8 cellular contexts compared by ENCODE assay signal in the genomic region with DNA sequence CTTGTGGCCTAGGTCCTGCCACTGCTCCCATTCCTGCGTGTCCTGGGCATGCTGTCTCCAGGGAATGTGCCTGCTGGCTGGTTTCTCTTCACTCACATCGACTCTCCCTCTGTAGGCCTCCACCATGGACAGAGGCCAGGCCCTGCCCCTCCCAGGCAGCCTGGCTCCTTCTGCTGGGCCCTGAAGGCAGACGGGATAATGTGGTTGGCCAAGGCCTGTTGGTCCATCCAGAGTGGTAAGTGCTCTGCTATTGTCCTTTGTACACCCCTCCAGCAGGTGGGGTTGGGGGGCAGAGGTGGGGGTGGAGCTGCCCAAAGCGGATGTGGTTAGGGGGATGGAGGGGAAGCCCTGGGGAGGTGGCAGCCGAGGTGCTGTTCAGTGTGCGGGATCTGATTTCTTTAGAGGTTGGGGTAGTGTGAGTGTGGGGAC.
DNase-seq lines count a peak whose midpoint lies in the region; ATAC-seq and TF ChIP-seq lines count a peak whose summit lies in the region.

No MANE protein-coding gene starts in this region.

- peak; percentile 41; the same call in 1 of the 2 replicates for TF ChIP-seq CTCF in GM12874 (IDR thresholded peaks at IDR 0.05; ENCODE audit: insufficient read depth, low read depth, low read length)

- DNase-seq in epidermal melanocyte (ENCODE audit: insufficient read length, low spot score), result peak; percentile 73
- DNase-seq in stimulated activated CD8-positive, alpha-beta memory T cell treated with anti-CD3 and anti-CD28 coated beads, Interleukin-12 subunit alpha, Interleukin-12 subunit beta, amount 100 ng/mL, for 1 hour (ENCODE audit: low read depth), result peak; percentile 35
- DNase-seq in HuH-7.5 (ENCODE audit: low spot score), result no peak
- DNase-seq in T-helper 1 cell, result no peak
- no peak for DNase-seq in posterior cingulate gyrus

- intact Hi-C loops in posterior cingulate gyrus (cut with DNase I), result no loop called here

- ATAC-seq in SK-N-SH treated with all-trans-retinoic acid at 6 μM for 48 hours (peak; percentile 13), HG03342 (IDR thresholded peaks at IDR 0.05; ENCODE audit: unreplicated experiment) (no peak)

TF ChIP-seq in SK-N-SH treated with all-trans-retinoic acid at 6 μM for 48 hours, 23 proteins besides CTCF, POLR2A, EP300 and RAD21:
- TF ChIP-seq SNAI2 (CRISPR knock-in tag; IDR thresholded peaks at IDR 0.05), result no peak
- no peak for TF ChIP-seq RARB (CRISPR knock-in tag; IDR thresholded peaks at IDR 0.05)
- TF ChIP-seq TOX (CRISPR knock-in tag; IDR thresholded peaks at IDR 0.05; ENCODE audit: borderline replicate concordance), result no peak
- TF ChIP-seq ESRRG (CRISPR knock-in tag; IDR thresholded peaks at IDR 0.05), result no peak
- TF ChIP-seq CSDC2 (CRISPR knock-in tag; IDR thresholded peaks at IDR 0.05), result no peak
- no peak for TF ChIP-seq ZNF565 (CRISPR knock-in tag; conservative IDR thresholded peaks at IDR 0.05; ENCODE audit: low read depth)
- no peak for TF ChIP-seq ZC3H10 (CRISPR knock-in tag; IDR thresholded peaks at IDR 0.05)

Comparison
In these comparisons a context has a peak if more than half of its experiments do, and no peak if none do; other contexts are left out.
1. DNase-seq: peak in epidermal melanocyte (single experiment) and stimulated activated CD8-positive, alpha-beta memory T cell treated with anti-CD3 and anti-CD28 coated beads, Interleukin-12 subunit alpha, Interleukin-12 subunit beta, amount 100 ng/mL, for 1 hour (single experiment); none in HuH-7.5 (single experiment), T-helper 1 cell (0 of 5) and posterior cingulate gyrus (0 of 10).